In genomic region chr4:10456270-10457254, GRCh38 we compare ENCODE assay signal across 1 cellular context.
TF ChIP-seq lines count a peak whose summit lies in the region.

No MANE protein-coding gene starts in this region.

TF ChIP-seq in GM12878, 131 proteins besides CTCF, POLR2A, EP300 and RAD21 (continued from another document):
- peak; percentile 32; the same call in 1 of the 2 replicates for TF ChIP-seq RELB (IDR thresholded peaks at IDR 0.05; ENCODE audit: low read depth)
- TF ChIP-seq NBN (IDR thresholded peaks at IDR 0.05), result 0 out of 2 replicates have a peak, but pooled peaks have one; percentile 46
- 0 out of 2 replicates have a peak, but pooled peaks have one; percentile 33 for TF ChIP-seq BACH1 (IDR thresholded peaks at IDR 0.05; ENCODE audit: borderline replicate concordance)
- peak; percentile 41; the same call in 1 of the 2 replicates for TF ChIP-seq HDGF (IDR thresholded peaks at IDR 0.05)
- TF ChIP-seq, protein P1, sequence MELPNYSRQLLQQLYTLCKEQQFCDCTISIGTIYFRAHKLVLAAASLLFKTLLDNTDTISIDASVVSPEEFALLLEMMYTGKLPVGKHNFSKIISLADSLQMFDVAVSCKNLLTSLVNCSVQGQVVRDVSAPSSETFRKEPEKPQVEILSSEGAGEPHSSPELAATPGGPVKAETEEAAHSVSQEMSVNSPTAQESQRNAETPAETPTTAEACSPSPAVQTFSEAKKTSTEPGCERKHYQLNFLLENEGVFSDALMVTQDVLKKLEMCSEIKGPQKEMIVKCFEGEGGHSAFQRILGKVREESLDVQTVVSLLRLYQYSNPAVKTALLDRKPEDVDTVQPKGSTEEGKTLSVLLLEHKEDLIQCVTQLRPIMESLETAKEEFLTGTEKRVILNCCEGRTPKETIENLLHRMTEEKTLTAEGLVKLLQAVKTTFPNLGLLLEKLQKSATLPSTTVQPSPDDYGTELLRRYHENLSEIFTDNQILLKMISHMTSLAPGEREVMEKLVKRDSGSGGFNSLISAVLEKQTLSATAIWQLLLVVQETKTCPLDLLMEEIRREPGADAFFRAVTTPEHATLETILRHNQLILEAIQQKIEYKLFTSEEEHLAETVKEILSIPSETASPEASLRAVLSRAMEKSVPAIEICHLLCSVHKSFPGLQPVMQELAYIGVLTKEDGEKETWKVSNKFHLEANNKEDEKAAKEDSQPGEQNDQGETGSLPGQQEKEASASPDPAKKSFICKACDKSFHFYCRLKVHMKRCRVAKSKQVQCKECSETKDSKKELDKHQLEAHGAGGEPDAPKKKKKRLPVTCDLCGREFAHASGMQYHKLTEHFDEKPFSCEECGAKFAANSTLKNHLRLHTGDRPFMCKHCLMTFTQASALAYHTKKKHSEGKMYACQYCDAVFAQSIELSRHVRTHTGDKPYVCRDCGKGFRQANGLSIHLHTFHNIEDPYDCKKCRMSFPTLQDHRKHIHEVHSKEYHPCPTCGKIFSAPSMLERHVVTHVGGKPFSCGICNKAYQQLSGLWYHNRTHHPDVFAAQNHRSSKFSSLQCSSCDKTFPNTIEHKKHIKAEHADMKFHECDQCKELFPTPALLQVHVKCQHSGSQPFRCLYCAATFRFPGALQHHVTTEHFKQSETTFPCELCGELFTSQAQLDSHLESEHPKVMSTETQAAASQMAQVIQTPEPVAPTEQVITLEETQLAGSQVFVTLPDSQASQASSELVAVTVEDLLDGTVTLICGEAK (IDR thresholded peaks at IDR 0.05; ENCODE audit: borderline replicate concordance), result peak; percentile 44; the same call in 1 of the 2 replicates
- TF ChIP-seq ZSCAN29 (IDR thresholded peaks at IDR 0.05), result no peak
- TF ChIP-seq CREB1 (IDR thresholded peaks at IDR 0.05; ENCODE audit: low read depth), result peak; percentile 63; the same call in 1 of the 2 replicates
- TF ChIP-seq ZNF217 (IDR thresholded peaks at IDR 0.05), result peak; percentile 71
- peak; percentile 63; the same call in 1 of the 2 replicates for TF ChIP-seq NR2F1 (conservative IDR thresholded peaks at IDR 0.05)
- peak; percentile 52; the same call in 1 of the 2 replicates for TF ChIP-seq DPF2 (IDR thresholded peaks at IDR 0.05)
